Comparison of ENCODE assay signal across 37 cellular contexts in the genomic region with DNA sequence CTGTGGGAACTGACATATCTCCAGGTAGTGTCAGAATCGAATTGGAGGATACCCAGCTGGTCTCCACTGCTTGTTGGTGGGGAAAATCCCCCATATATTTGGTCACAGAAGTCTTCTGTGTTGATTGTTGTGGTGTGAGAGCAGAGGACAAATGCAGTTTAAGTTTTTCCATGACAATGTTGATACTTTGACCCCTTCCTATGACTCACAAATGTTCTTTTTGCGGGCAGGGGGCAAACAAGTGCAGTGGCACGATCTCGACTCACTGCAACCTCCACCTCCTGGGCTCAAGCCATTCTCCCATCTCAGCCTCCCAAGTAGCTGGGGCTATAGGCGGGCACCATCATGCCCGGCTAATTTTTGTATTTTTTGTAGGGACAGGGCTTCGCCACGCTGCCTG. TPM values are rescaled to one million over a fixed set of nuclear protein-coding genes. Genes with fewer than 3 reads are reported as not detected.
"Had no signal": no experiment of that assay in that cellular context is flagged by ENCODE, and none has a peak within 500 bp of the region (broad histone marks: within the 10 kb centered on the region; RNA-seq: fewer than 3 reads in every experiment).

No MANE protein-coding gene starts in this region.

- H3K36me3 ChIP-seq: esophagus muscularis mucosa, heart right ventricle, left ventricle myocardium inferior, lower lobe of right lung, neutrophil, pancreas, thyroid gland, vagina had no signal

- H3K36me3 Mint-ChIP-seq: immature natural killer cell; mesothelial cell of epicardium; naive B cell; natural killer cell treated with Interleukin-12 subunit alpha and Interleukin-12 subunit beta and Interleukin-15 and Interleukin-18, amount 100 ng/mL, for 72 hours had no signal

- H3K4me1 ChIP-seq: esophagus muscularis mucosa, heart right ventricle, left ventricle myocardium inferior, lower lobe of right lung, pancreas, thyroid gland, vagina had no signal

- H3K4me1 Mint-ChIP-seq: immature natural killer cell, naive B cell, neural crest cell had no signal

- ATAC-seq: foreskin keratinocyte; heart right ventricle; left colon; lower lobe of right lung; mucosa of descending colon; natural killer cell treated with Interleukin-12 subunit alpha and Interleukin-12 subunit beta and Interleukin-15 and Interleukin-18, amount 100 ng/mL, for 72 hours; pancreas; right cardiac atrium; stimulated activated naive CD8-positive, alpha-beta T cell treated with anti-CD3 and anti-CD28 coated beads, Interleukin-15, amount 100 ng/mL, for 72 hours had no signal

- H3K9me3 Mint-ChIP-seq: dendritic cell treated with granulocyte-macrophage colony-stimulating factor and Interleukin-4, amounts not matched to agents 40 ng/mL and 50 ng/mL, for 4 days; immature natural killer cell; naive B cell; natural killer cell treated with Interleukin-12 subunit alpha and Interleukin-12 subunit beta and Interleukin-15 and Interleukin-18, amount 100 ng/mL, for 72 hours; neural crest cell; stimulated activated naive CD8-positive, alpha-beta T cell treated with anti-CD3 and anti-CD28 coated beads, Interleukin-15, amount 100 ng/mL, for 72 hours had no signal

- DNase-seq: cerebellar nuclear complex; effector CD8-positive, alpha-beta T cell; endodermal cell; foreskin keratinocyte; glutamatergic neuron; heart right ventricle; hypothalamus; immature natural killer cell; islet precursor cell; kidney glomerular epithelial cell; left colon; left ventricle myocardium inferior; lower lobe of right lung; mucosa of descending colon; naive B cell; pancreas; right cardiac atrium; stimulated activated CD4-positive, alpha-beta T cell treated with anti-CD3 and anti-CD28 coated beads, Interleukin-15, amount 100 ng/mL, for 24 hours; stimulated activated CD4-positive, alpha-beta T cell treated with anti-CD3 and anti-CD28 coated beads, Interleukin-2, amount 100 ng/mL, for 48 hours; stimulated activated naive CD4-positive, alpha-beta T cell; stimulated activated naive CD8-positive, alpha-beta T cell treated with anti-CD3 and anti-CD28 coated beads, Interleukin-15, amount 100 ng/mL, for 72 hours; thyroid gland; trophoblast cell had no signal

- H3K4me3 Mint-ChIP-seq: dendritic cell treated with granulocyte-macrophage colony-stimulating factor and Interleukin-4, amounts not matched to agents 40 ng/mL and 50 ng/mL, for 4 days; endodermal cell; immature natural killer cell; mesothelial cell of epicardium; naive B cell; natural killer cell treated with Interleukin-12 subunit alpha and Interleukin-12 subunit beta and Interleukin-15 and Interleukin-18, amount 100 ng/mL, for 72 hours; neural crest cell; stimulated activated naive CD8-positive, alpha-beta T cell treated with anti-CD3 and anti-CD28 coated beads, Interleukin-15, amount 100 ng/mL, for 72 hours had no signal

- H3K9me3 ChIP-seq: esophagus muscularis mucosa, heart right ventricle, left ventricle myocardium inferior, lower lobe of right lung, mucosa of descending colon, neutrophil, pancreas, thyroid gland, vagina had no signal

- H3K27me3 Mint-ChIP-seq: dendritic cell treated with granulocyte-macrophage colony-stimulating factor and Interleukin-4, amounts not matched to agents 40 ng/mL and 50 ng/mL, for 4 days; progenitor cell of endocrine pancreas had no signal

- H3K27ac ChIP-seq: esophagus muscularis mucosa, foreskin keratinocyte, heart right ventricle, left ventricle myocardium inferior, lower lobe of right lung, neutrophil, pancreas, skin epidermis, thyroid gland, vagina had no signal

- H3K27ac Mint-ChIP-seq: dendritic cell treated with granulocyte-macrophage colony-stimulating factor and Interleukin-4, amounts not matched to agents 40 ng/mL and 50 ng/mL, for 4 days; endodermal cell; immature natural killer cell; mesothelial cell of epicardium; naive B cell; natural killer cell treated with Interleukin-12 subunit alpha and Interleukin-12 subunit beta and Interleukin-15 and Interleukin-18, amount 100 ng/mL, for 72 hours; progenitor cell of endocrine pancreas; stimulated activated naive CD8-positive, alpha-beta T cell treated with anti-CD3 and anti-CD28 coated beads, Interleukin-15, amount 100 ng/mL, for 72 hours had no signal

- H3K4me3 ChIP-seq: esophagus muscularis mucosa, heart right ventricle, left ventricle myocardium inferior, lower lobe of right lung, mucosa of descending colon, pancreas, skin epidermis, thyroid gland, vagina had no signal

- H3K27me3 ChIP-seq: esophagus muscularis mucosa, foreskin keratinocyte, heart right ventricle, neutrophil, pancreas, thyroid gland, vagina had no signal

RNA-seq across cellular contexts. Expression of a gene that starts 37.4 kb away (rescaled TPM):
- total RNA-seq: endodermal cell; epithelial cell of proximal tubule; esophagus muscularis mucosa; fibroblast of lung; foreskin keratinocyte; heart right ventricle; left colon; left ventricle myocardium inferior; lower lobe of right lung; mesothelial cell of epicardium; mucosa of descending colon; natural killer cell treated with Interleukin-12 subunit alpha and Interleukin-12 subunit beta and Interleukin-15 and Interleukin-18, amount 100 ng/mL, for 72 hours; neural crest cell; omental fat pad; pancreas; progenitor cell of endocrine pancreas; right cardiac atrium; temporal lobe; thyroid gland; ureter; vagina had no signal
- polyA plus RNA-seq: fibroblast of lung, foreskin keratinocyte, heart right ventricle, immature natural killer cell, pancreas, right cardiac atrium had no signal
